ENCODE assay signal across 10 cellular contexts in genomic region chr18:63741769-63742168, GRCh38. TPM values are rescaled to one million over a fixed set of nuclear protein-coding genes. Genes with fewer than 3 reads are reported as not detected.
DNase-seq lines count a peak whose midpoint lies in the region; ATAC-seq and TF ChIP-seq lines count a peak whose summit lies in the region.
"Had no signal": no experiment of that assay in that cellular context is flagged by ENCODE, and none has a peak within 500 bp of the region (broad histone marks: within the 10 kb centered on the region; RNA-seq: fewer than 3 reads in every experiment).

No MANE protein-coding gene starts in this region.

- POLR2A ChIA-PET in activated CD4-positive, alpha-beta T cell treated with anti-CD3 and anti-CD28 coated beads for 36 hours (lab: Charles Lee) = interaction anchor here (0.9 kb wide), 1 partner anchor 176 kb away, joined by 5 read pairs; no protein-coding TSS in a partner anchor

- H3K9ac ChIP-seq in liver (ENCODE audit: low read depth in 1 of 2, low read length in 2 of 2) = no peak overlapping the region

- H3K4me3 ChIP-seq in astrocyte of the spinal cord (ENCODE audit: low read depth, low read length) = no peak overlapping the region
- no peak overlapping the region for H3K4me3 ChIP-seq in liver (ENCODE audit: low read depth in 1 of 3, low read length in 3 of 3)
- no peak overlapping the region for H3K4me3 ChIP-seq in upper lobe of left lung

- WGBS in liver = 43% methylated on average over 4 of the region's 4 CpGs
- 60 to 68% methylated on average over 4 of the region's 4 CpGs for WGBS in upper lobe of left lung, 2 donors

- TF ChIP-seq CTCF in C4-2B (conservative IDR thresholded peaks at IDR 0.05) (peak; percentile 44), astrocyte of the spinal cord (IDR thresholded peaks at IDR 0.05; ENCODE audit: low read depth, low read length) (peak; percentile 58), liver (IDR thresholded peaks at IDR 0.05; ENCODE audit: low read depth, low read length, missing input control) (peak; percentile 46), upper lobe of left lung (IDR thresholded peaks at IDR 0.05) (peak in 1 of 6 experiments; percentile 10), endothelial cell (IDR thresholded peaks at IDR 0.05; ENCODE audit: unreplicated experiment) (no peak)

- TF ChIP-seq POLR2A in upper lobe of left lung (IDR thresholded peaks at IDR 0.05) = no peak

- DNase-seq in KBM-7 = peak; percentile 4
- peak; percentile 33 for DNase-seq in astrocyte of the spinal cord (ENCODE audit: low read depth, low spot score)
- DNase-seq in upper lobe of left lung = no peak
- no peak for DNase-seq in activated T-cell treated with anti-CD3 and anti-CD28 coated beads, Interleukin-2, amount 50 U/mL, for 72 hours
- no peak for DNase-seq in endothelial cell (ENCODE audit: low spot score)
- DNase-seq in activated CD4-positive, alpha-beta T cell treated with anti-CD3 and anti-CD28 coated beads for 36 hours = no peak
- DNase-seq: NCI-H2029 treated with DMSO at 0.1 percent for 48 hours had no signal

- H3K27ac ChIP-seq in C4-2B (no peak overlapping the region), liver (ENCODE audit: low read depth in 1 of 2, low read length in 2 of 2) (no peak overlapping the region), upper lobe of left lung (no peak overlapping the region)

- CTCF ChIA-PET in activated CD4-positive, alpha-beta T cell treated with anti-CD3 and anti-CD28 coated beads for 36 hours (lab: Charles Lee) = interaction anchor here (0.7 kb wide), 1 partner anchor 1357 kb away, joined by 3 read pairs; no protein-coding TSS in a partner anchor

- H3K9me3 ChIP-seq in liver (ENCODE audit: control insufficient read depth in 4 of 4, low read length in 3 of 4) (no peaks in the 10 kb centered on the region), upper lobe of left lung (no peaks in the 10 kb centered on the region)

- TF ChIP-seq EP300 in upper lobe of left lung (IDR thresholded peaks at IDR 0.05) = no peak

- in situ Hi-C loops in KBM-7 (cut with MboI; ENCODE audit: low pct_unique_long_range_greater_than_20kb, low sequenced_read_pairs) (no loop called here), astrocyte of the spinal cord (cut with HindIII; ENCODE audit: low sequenced_read_pairs) (no loop called here)

- H3K36me3 ChIP-seq in liver (ENCODE audit: control insufficient read depth in 4 of 4, insufficient read depth in 3 of 4, low read depth in 1 of 4, low read length in 3 of 4) (no peaks in the 10 kb centered on the region), upper lobe of left lung (no peaks in the 10 kb centered on the region)

- H3K4me1 Mint-ChIP-seq in activated T-cell treated with anti-CD3 and anti-CD28 coated beads, Interleukin-2, amount 50 U/mL, for 72 hours (ENCODE audit: low read depth) = no peaks in the 10 kb centered on the region
- H3K4me1 Mint-ChIP-seq in endothelial cell (ENCODE audit: unreplicated experiment) = no peaks in the 10 kb centered on the region
- H3K4me1 Mint-ChIP-seq in activated CD4-positive, alpha-beta T cell treated with anti-CD3 and anti-CD28 coated beads for 36 hours = no peaks in the 10 kb centered on the region
- H3K4me1 Mint-ChIP-seq: stimulated activated memory B cell treated with anti-CD40 and anti-IgM and Interleukin-4, amounts not matched to agents 10 μg/mL and 1 μg/mL and 100 μg/mL, for 72 hours had no signal

- H3K27me3 ChIP-seq in liver (ENCODE audit: control insufficient read depth in 4 of 4, insufficient read depth in 4 of 4, low read length in 3 of 4) (no peaks in the 10 kb centered on the region), upper lobe of left lung (no peaks in the 10 kb centered on the region)

- intact Hi-C loops in activated CD4-positive, alpha-beta T cell treated with anti-CD3 and anti-CD28 coated beads for 36 hours (cut with DNase I, micrococcal nuclease) = no loop called here

- peak; percentile 82 to 84 for TF ChIP-seq RAD21 in liver (IDR thresholded peaks at IDR 0.05)

- no peaks in the 10 kb centered on the region for H3K4me1 ChIP-seq in liver (ENCODE audit: control insufficient read depth in 4 of 4, insufficient read depth in 4 of 4, low read length in 3 of 4)
- H3K4me1 ChIP-seq in upper lobe of left lung = no peaks in the 10 kb centered on the region

- no peak for ATAC-seq in upper lobe of left lung (ENCODE audit: low FRiP score in 2 of 2)
- no peak for ATAC-seq in activated T-cell treated with anti-CD3 and anti-CD28 coated beads, Interleukin-2, amount 50 U/mL, for 72 hours (replicated peaks in 1 of 2)
- ATAC-seq in activated CD4-positive, alpha-beta T cell treated with anti-CD3 and anti-CD28 coated beads for 36 hours = no peak
- ATAC-seq: stimulated activated memory B cell treated with anti-CD40 and anti-IgM and Interleukin-4, amounts not matched to agents 10 μg/mL and 1 μg/mL and 100 μg/mL, for 72 hours had no signal

- H3K36me3 Mint-ChIP-seq in activated T-cell treated with anti-CD3 and anti-CD28 coated beads, Interleukin-2, amount 50 U/mL, for 72 hours (ENCODE audit: insufficient read depth in 2 of 2) = no peaks in the 10 kb centered on the region
- no peaks in the 10 kb centered on the region for H3K36me3 Mint-ChIP-seq in endothelial cell (ENCODE audit: low read depth, unreplicated experiment)
- no peaks in the 10 kb centered on the region for H3K36me3 Mint-ChIP-seq in activated CD4-positive, alpha-beta T cell treated with anti-CD3 and anti-CD28 coated beads for 36 hours (ENCODE audit: low read depth)
- H3K36me3 Mint-ChIP-seq: stimulated activated memory B cell treated with anti-CD40 and anti-IgM and Interleukin-4, amounts not matched to agents 10 μg/mL and 1 μg/mL and 100 μg/mL, for 72 hours had no signal

- no peaks in the 10 kb centered on the region for H3K27me3 Mint-ChIP-seq in activated T-cell treated with anti-CD3 and anti-CD28 coated beads, Interleukin-2, amount 50 U/mL, for 72 hours (ENCODE audit: low read depth)
- H3K27me3 Mint-ChIP-seq in endothelial cell (ENCODE audit: unreplicated experiment) = no peaks in the 10 kb centered on the region
- H3K27me3 Mint-ChIP-seq in activated CD4-positive, alpha-beta T cell treated with anti-CD3 and anti-CD28 coated beads for 36 hours = peaks cover 2% of the 10 kb centered on the region

- no peak overlapping the region for H3K27ac Mint-ChIP-seq in activated T-cell treated with anti-CD3 and anti-CD28 coated beads, Interleukin-2, amount 50 U/mL, for 72 hours
- H3K27ac Mint-ChIP-seq in endothelial cell (ENCODE audit: unreplicated experiment) = no peak overlapping the region
- H3K27ac Mint-ChIP-seq in activated CD4-positive, alpha-beta T cell treated with anti-CD3 and anti-CD28 coated beads for 36 hours = no peak overlapping the region
- H3K27ac Mint-ChIP-seq: stimulated activated memory B cell treated with anti-CD40 and anti-IgM and Interleukin-4, amounts not matched to agents 10 μg/mL and 1 μg/mL and 100 μg/mL, for 72 hours had no signal

- peaks cover under 1 to 3% of the 10 kb centered on the region in 2 donors for H3K9me3 Mint-ChIP-seq in activated T-cell treated with anti-CD3 and anti-CD28 coated beads, Interleukin-2, amount 50 U/mL, for 72 hours
- H3K9me3 Mint-ChIP-seq in endothelial cell (ENCODE audit: unreplicated experiment) = no peaks in the 10 kb centered on the region
- H3K9me3 Mint-ChIP-seq in activated CD4-positive, alpha-beta T cell treated with anti-CD3 and anti-CD28 coated beads for 36 hours (ENCODE audit: low read depth) = no peaks in the 10 kb centered on the region

- H3K4me3 Mint-ChIP-seq in activated T-cell treated with anti-CD3 and anti-CD28 coated beads, Interleukin-2, amount 50 U/mL, for 72 hours = no peak overlapping the region
- H3K4me3 Mint-ChIP-seq in endothelial cell (ENCODE audit: unreplicated experiment) = no peak overlapping the region
- H3K4me3 Mint-ChIP-seq in activated CD4-positive, alpha-beta T cell treated with anti-CD3 and anti-CD28 coated beads for 36 hours = no peak overlapping the region
- H3K4me3 Mint-ChIP-seq: stimulated activated memory B cell treated with anti-CD40 and anti-IgM and Interleukin-4, amounts not matched to agents 10 μg/mL and 1 μg/mL and 100 μg/mL, for 72 hours had no signal

TF ChIP-seq in liver, 16 proteins besides CTCF, POLR2A, EP300 and RAD21 (continues in another document):
- TF ChIP-seq FOXA2 (IDR thresholded peaks at IDR 0.05) (no peak), RXRA (IDR thresholded peaks at IDR 0.05) (no peak), GABPA (IDR thresholded peaks at IDR 0.05 in 1 of 2, conservative IDR thresholded peaks at IDR 0.05 in 1 of 2) (no peak), EGR1 (IDR thresholded peaks at IDR 0.05; ENCODE audit: low read depth in 2 of 2) (no peak), ZBTB33 (IDR thresholded peaks at IDR 0.05) (no peak), TAF1 (conservative IDR thresholded peaks at IDR 0.05) (no peak), HNF4G (IDR thresholded peaks at IDR 0.05) (no peak), JUND (IDR thresholded peaks at IDR 0.05) (no peak), FOXA1 (IDR thresholded peaks at IDR 0.05) (no peak), YY1 (IDR thresholded peaks at IDR 0.05) (no peak)

RNA-seq across cellular contexts. Expression of gene SERPINB7, which starts 33.4 kb away (rescaled TPM):
- total RNA-seq in liver = not detected
- polyA plus RNA-seq in liver = not detected
- total RNA-seq in upper lobe of left lung = 1 to 10 TPM in 1 of 6 donors, not detected in 5; 1.3 TPM
- not detected for total RNA-seq in activated T-cell treated with anti-CD3 and anti-CD28 coated beads, Interleukin-2, amount 50 U/mL, for 72 hours
- total RNA-seq in endothelial cell (ENCODE audit: unreplicated experiment) = not detected
- not detected for total RNA-seq in activated CD4-positive, alpha-beta T cell treated with anti-CD3 and anti-CD28 coated beads for 36 hours

RNA-seq across cellular contexts. Expression of gene SERPINB11, which starts 39.0 kb away (rescaled TPM):
- total RNA-seq in liver (under 1 TPM in 1 of 2 donors, not detected in 1; 0.47 TPM), upper lobe of left lung (10 to 100 TPM in 1 of 6 donors, under 1 TPM in 1, not detected in 4; 0.46 to 12.8 TPM), endothelial cell (ENCODE audit: unreplicated experiment) (not detected)
- polyA plus RNA-seq in liver = not detected
- total RNA-seq in activated T-cell treated with anti-CD3 and anti-CD28 coated beads, Interleukin-2, amount 50 U/mL, for 72 hours = not detected
- total RNA-seq in activated CD4-positive, alpha-beta T cell treated with anti-CD3 and anti-CD28 coated beads for 36 hours = not detected

Comparison
In these comparisons a context has a peak if more than half of its experiments do, and no peak if none do; other contexts are left out.
1. DNase-seq: peak in KBM-7 (single experiment) and astrocyte of the spinal cord (single experiment); none in upper lobe of left lung (0 of 2), activated T-cell treated with anti-CD3 and anti-CD28 coated beads, Interleukin-2, amount 50 U/mL, for 72 hours (0 of 2), endothelial cell (single experiment) and activated CD4-positive, alpha-beta T cell treated with anti-CD3 and anti-CD28 coated beads for 36 hours (single experiment).